20 cellular contexts compared by ENCODE assay signal in genomic region chr2:71922091-71922490, GRCh38.
DNase-seq lines count a peak whose midpoint lies in the region; ATAC-seq and TF ChIP-seq lines count a peak whose summit lies in the region.
"Had no signal": no experiment of that assay in that cellular context is flagged by ENCODE, and none has a peak within 500 bp of the region (broad histone marks: within the 10 kb centered on the region; RNA-seq: fewer than 3 reads in every experiment).

No MANE protein-coding gene starts in this region.

- H3K4me3 ChIP-seq in WERI-Rb-1 (ENCODE audit: low read depth, low read length): no peak overlapping the region
- H3K4me3 ChIP-seq: SJSA1 had no signal

- ATAC-seq in left lobe of liver: no peak
- ATAC-seq: Right ventricle myocardium inferior had no signal

- no peaks in the 10 kb centered on the region for H3K36me3 ChIP-seq in WERI-Rb-1
- H3K36me3 ChIP-seq: SJSA1 had no signal

- TF ChIP-seq CTCF in WERI-Rb-1 (IDR thresholded peaks at IDR 0.05; ENCODE audit: low read depth, low read length): no peak

- DNase-seq in activated CD8-positive, alpha-beta memory T cell treated with anti-CD3 and anti-CD28 coated beads, Interleukin-2, amount 50 U/mL, for 48 hours: peak; percentile 20
- DNase-seq in activated CD8-positive, alpha-beta memory T cell treated with anti-CD3 and anti-CD28 coated beads, Interleukin-2, amount 50 U/mL, for 4 hours: no peak
- DNase-seq in WERI-Rb-1 (peak; percentile 3), left lobe of liver (ENCODE audit: low spot score) (peak; percentile 10), NCI-H446 (lab: John Stamatoyannopoulos, UW) (no peak), NCI-H1694 treated with DMSO at 0.1 percent for 48 hours (lab: John Stamatoyannopoulos, UW) (no peak), NOMO-1 treated with dmso at 0.1 percent for 144 hours (lab: John Stamatoyannopoulos, UW; ENCODE audit: unreplicated experiment) (no peak)
- DNase-seq: Calu3; CD8-positive, alpha-beta memory T cell; DMS153; HFFc6; MV-4-11; NCI-H1105 treated with DMSO at 0.1 percent for 48 hours; NCI-H1694; NCI-H2081 treated with DMSO at 0.1 percent for 48 hours; NCI-H2171 treated with DMSO at 0.1 percent for 48 hours; NCI-H526 had no signal

- H3K27ac ChIP-seq in WERI-Rb-1: no peak overlapping the region
- H3K27ac ChIP-seq: C4-2B, SJSA1 had no signal

- H3K9me3 ChIP-seq in WERI-Rb-1 (ENCODE audit: severe bottlenecking): peaks cover 5% of the 10 kb centered on the region

- H3K27me3 ChIP-seq in WERI-Rb-1 (ENCODE audit: insufficient read depth, low read depth, severe bottlenecking): no peaks in the 10 kb centered on the region
- H3K27me3 ChIP-seq: SJSA1 had no signal

Comparison
In these comparisons a context has a peak if more than half of its experiments do, and no peak if none do; other contexts are left out.
1. DNase-seq: peak in activated CD8-positive, alpha-beta memory T cell treated with anti-CD3 and anti-CD28 coated beads, Interleukin-2, amount 50 U/mL, for 48 hours (single experiment), WERI-Rb-1 (single experiment) and left lobe of liver (single experiment); none in activated CD8-positive, alpha-beta memory T cell treated with anti-CD3 and anti-CD28 coated beads, Interleukin-2, amount 50 U/mL, for 4 hours (single experiment), NCI-H446 (0 of 2), NCI-H1694 treated with DMSO at 0.1 percent for 48 hours (single experiment) and NOMO-1 treated with dmso at 0.1 percent for 144 hours (single experiment).